Comparison of ENCODE assay signal across 14 cellular contexts in genomic region chr2:31962757-31963361, GRCh38. TPM values are rescaled to one million over a fixed set of nuclear protein-coding genes. Genes with fewer than 3 reads are reported as not detected.
DNase-seq lines count a peak whose midpoint lies in the region; ATAC-seq, FAIRE-seq and TF ChIP-seq lines count a peak whose summit lies in the region.
"Had no signal": no experiment of that assay in that cellular context is flagged by ENCODE, and none has a peak within 500 bp of the region (broad histone marks: within the 10 kb centered on the region; RNA-seq: fewer than 3 reads in every experiment).

No MANE protein-coding gene starts in this region.

- H3K36me3 Mint-ChIP-seq in CD14-positive monocyte (peaks cover 16 to 27% of the 10 kb centered on the region in 2 donors), natural killer cell (no peaks in the 10 kb centered on the region)
- peaks cover 12% of the 10 kb centered on the region for H3K36me3 Mint-ChIP-seq in activated CD4-positive, alpha-beta T cell treated with anti-CD3 and anti-CD28 coated beads, Interleukin-2, amount 10 ng/mL, durations not matched to agents 7 days and 5 days (ENCODE audit: low read depth)

- TF ChIP-seq CTCF in CD14-positive monocyte (IDR thresholded peaks at IDR 0.05) = no peak
- TF ChIP-seq CTCF in natural killer cell (IDR thresholded peaks at IDR 0.05) = no peak

- FAIRE-seq in GM12891 (lab: Jason Lieb, UNC) = peak; percentile 13

- CTCF ChIA-PET in activated CD4-positive, alpha-beta T cell treated with anti-CD3 and anti-CD28 coated beads, Interleukin-2, amount 10 ng/mL, durations not matched to agents 7 days and 5 days (lab: Charles Lee) = interaction anchor here (0.7 to 1.3 kb wide), 2 partner anchors 9 to 37 kb away, joined by 3 to 5 read pairs; no protein-coding TSS in a partner anchor

- POLR2A ChIA-PET in activated CD4-positive, alpha-beta T cell treated with anti-CD3 and anti-CD28 coated beads, Interleukin-2, amount 10 ng/mL, durations not matched to agents 7 days and 5 days (lab: Charles Lee) = no interaction called here

- TF ChIP-seq POLR2A in GM12891 (IDR thresholded peaks at IDR 0.05; ENCODE audit: low read depth, low read length) = no peak

- H3K9me3 Mint-ChIP-seq in CD14-positive monocyte (no peaks in the 10 kb centered on the region), natural killer cell (no peaks in the 10 kb centered on the region)
- no peaks in the 10 kb centered on the region for H3K9me3 Mint-ChIP-seq in activated CD4-positive, alpha-beta T cell treated with anti-CD3 and anti-CD28 coated beads, Interleukin-2, amount 10 ng/mL, durations not matched to agents 7 days and 5 days
- H3K9me3 Mint-ChIP-seq: CD4-positive, alpha-beta memory T cell had no signal

- intact Hi-C loops in CD14-positive monocyte (cut with micrococcal nuclease) = no loop called here
- intact Hi-C loops in natural killer cell (cut with micrococcal nuclease) = no loop called here

- DNase-seq in CD14-positive monocyte (ENCODE audit: low spot score) = no peak
- DNase-seq in GM12891 (ENCODE audit: insufficient read length, low spot score) = no peak
- peak; percentile 23 for DNase-seq in activated CD4-positive, alpha-beta T cell treated with anti-CD3 and anti-CD28 coated beads, Interleukin-2, amount 10 ng/mL, durations not matched to agents 7 days and 5 days
- no peak for DNase-seq in natural killer cell
- no peak for DNase-seq in mucosa of gallbladder (ENCODE audit: low spot score)
- DNase-seq in germinal center (ENCODE audit: low spot score) = no peak
- DNase-seq in DMS153 treated with DMSO at 0.1 percent for 48 hours (lab: John Stamatoyannopoulos, UW; ENCODE audit: unreplicated experiment) = no peak
- DNase-seq: anterior cingulate cortex; CD4-positive, alpha-beta memory T cell; KBM-7; NCI-H2029 treated with DMSO at 0.1 percent for 48 hours; NK-92 treated with Interleukin-12 subunit alpha and Interleukin-12 subunit beta, amount 100 ng/mL, for 24 hours had no signal

- ATAC-seq in natural killer cell = no peak
- no peak for ATAC-seq in HG02623 (IDR thresholded peaks at IDR 0.05; ENCODE audit: unreplicated experiment)

- peak overlapping the region in 5 of 7 donors; percentile 13 to 82 (median 73) for H3K27ac Mint-ChIP-seq in CD14-positive monocyte
- peak overlapping the region; percentile 14 for H3K27ac Mint-ChIP-seq in activated CD4-positive, alpha-beta T cell treated with anti-CD3 and anti-CD28 coated beads, Interleukin-2, amount 10 ng/mL, durations not matched to agents 7 days and 5 days
- peak overlapping the region; percentile 16 to 45 for H3K27ac Mint-ChIP-seq in natural killer cell
- H3K27ac Mint-ChIP-seq: progenitor cell of endocrine pancreas had no signal

- H3K4me3 Mint-ChIP-seq in CD14-positive monocyte = no peak overlapping the region
- no peak overlapping the region for H3K4me3 Mint-ChIP-seq in activated CD4-positive, alpha-beta T cell treated with anti-CD3 and anti-CD28 coated beads, Interleukin-2, amount 10 ng/mL, durations not matched to agents 7 days and 5 days
- no peak overlapping the region for H3K4me3 Mint-ChIP-seq in natural killer cell

- H3K27me3 Mint-ChIP-seq in CD14-positive monocyte (ENCODE audit: low read depth in 3 of 3) (no peaks in the 10 kb centered on the region), natural killer cell (ENCODE audit: low read depth in 2 of 2) (no peaks in the 10 kb centered on the region)
- H3K27me3 Mint-ChIP-seq in activated CD4-positive, alpha-beta T cell treated with anti-CD3 and anti-CD28 coated beads, Interleukin-2, amount 10 ng/mL, durations not matched to agents 7 days and 5 days = no peaks in the 10 kb centered on the region
- H3K27me3 Mint-ChIP-seq: CD4-positive, alpha-beta memory T cell; progenitor cell of endocrine pancreas had no signal

- H3K4me1 Mint-ChIP-seq in CD14-positive monocyte = peaks cover 29% of the 10 kb centered on the region
- H3K4me1 Mint-ChIP-seq in activated CD4-positive, alpha-beta T cell treated with anti-CD3 and anti-CD28 coated beads, Interleukin-2, amount 10 ng/mL, durations not matched to agents 7 days and 5 days = peaks cover 40% of the 10 kb centered on the region
- peaks cover 40 to 51% of the 10 kb centered on the region in 2 donors for H3K4me1 Mint-ChIP-seq in natural killer cell

TF ChIP-seq in GM12891, 5 proteins besides CTCF, POLR2A, EP300 and RAD21:
- TF ChIP-seq PAX5 (IDR thresholded peaks at IDR 0.05; ENCODE audit: insufficient read depth, low read length, severe bottlenecking) = no peak
- TF ChIP-seq POLR2AphosphoS5 (IDR thresholded peaks at IDR 0.05; ENCODE audit: low read depth, low read length) = no peak
- TF ChIP-seq TAF1 (IDR thresholded peaks at IDR 0.05; ENCODE audit: low read depth, low read length) = no peak
- TF ChIP-seq POU2F2 (IDR thresholded peaks at IDR 0.05; ENCODE audit: low read depth, low read length) = no peak
- TF ChIP-seq SPI1 (IDR thresholded peaks at IDR 0.05; ENCODE audit: low read depth, low read length) = no peak

RNA-seq across cellular contexts. Expression of gene MEMO1, which starts 47.9 kb away (rescaled TPM):
- polyA plus RNA-seq in CD14-positive monocyte = 10 to 100 TPM; 57.0 to 63.7 TPM
- polyA plus RNA-seq in GM12891 (2012; ENCODE audit: low read depth, missing spikeins) = 43.7 TPM
- 10 to 100 TPM; 50.1 to 52.3 TPM for total RNA-seq in activated CD4-positive, alpha-beta T cell treated with anti-CD3 and anti-CD28 coated beads, Interleukin-2, amount 10 ng/mL, durations not matched to agents 7 days and 5 days
- total RNA-seq in natural killer cell (10 to 100 TPM; 48.6 to 51.9 (median 51.7) TPM), mucosa of gallbladder (31.5 TPM)

Comparison
In these comparisons a context has a peak if more than half of its experiments do, and no peak if none do; other contexts are left out.
1. H3K27ac Mint-ChIP-seq: peak in every context shown above with its lines; median percentile 73 in CD14-positive monocyte; 30 in natural killer cell; 14 in activated CD4-positive, alpha-beta T cell treated with anti-CD3 and anti-CD28 coated beads, Interleukin-2, amount 10 ng/mL, durations not matched to agents 7 days and 5 days.